7 cellular contexts compared by ENCODE assay signal in the genomic region with DNA sequence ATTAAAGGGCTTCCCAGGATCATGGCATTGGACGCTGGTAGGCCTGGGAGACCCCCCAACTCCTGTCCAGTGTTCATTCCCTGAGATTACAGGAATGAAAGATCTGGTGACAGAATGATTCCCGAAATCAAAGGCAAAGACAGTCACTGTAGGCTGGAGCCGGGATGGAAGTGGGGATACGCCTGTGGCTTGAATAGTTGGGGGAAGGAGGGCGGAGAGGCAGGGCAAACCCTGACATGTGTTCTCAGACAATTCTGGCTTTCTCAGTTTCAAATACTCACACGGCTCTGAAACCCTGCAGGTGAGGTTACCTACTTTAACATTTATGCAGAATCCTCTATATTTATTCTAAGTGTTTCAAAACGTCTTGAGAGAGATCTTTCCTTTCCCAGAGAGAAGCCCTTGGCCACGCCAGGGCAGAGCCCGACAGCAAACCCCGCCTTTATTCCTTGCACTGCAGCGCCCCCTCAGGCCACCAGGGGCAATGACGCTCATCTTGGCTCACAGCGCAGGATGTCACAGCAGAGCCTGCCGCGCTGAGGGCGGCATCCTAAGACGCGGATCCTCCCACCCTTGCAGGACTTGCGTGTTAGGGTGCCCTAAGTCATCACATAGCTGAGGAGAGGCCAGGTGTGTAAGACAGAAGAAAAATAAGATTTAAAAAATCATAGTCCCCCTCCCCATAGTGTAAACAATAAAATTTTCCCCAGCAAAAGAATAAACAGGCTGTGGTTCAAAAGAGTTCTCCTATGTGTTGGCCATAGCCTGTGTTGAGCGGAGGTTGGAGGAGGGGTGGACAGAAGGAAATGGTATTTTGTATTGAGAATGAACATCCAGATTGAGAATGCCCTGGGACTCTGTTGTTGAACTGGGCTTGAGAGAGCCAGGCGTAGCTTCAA.
A peak's percentile ranks its signal among the peaks of the same experiment; 100 is the strongest.
DNase-seq lines count a peak whose midpoint lies in the region; ATAC-seq and TF ChIP-seq lines count a peak whose summit lies in the region.

No MANE protein-coding gene starts in this region.

- POLR2A ChIA-PET in RWPE1 (lab: Yijun Ruan, JAX; ENCODE audit: low non-redundant PET): no interaction called here

- H3K27ac ChIP-seq in RWPE1 (no peak overlapping the region), mammary epithelial cell (ENCODE audit: insufficient read depth, low read depth, low read length) (peak overlapping the region; percentile 67)

- H4K20me1 ChIP-seq in mammary epithelial cell (ENCODE audit: insufficient read depth, low read length): no peaks in the 10 kb centered on the region

- ATAC-seq in GM21619 (IDR thresholded peaks at IDR 0.05; ENCODE audit: unreplicated experiment): peak; percentile 95

- no TSS peak for BruUV-seq in mammary epithelial cell (replicated peaks; lab: Mats Ljungman, UMichigan)

- CTCF ChIA-PET in RWPE1 (lab: Yijun Ruan, JAX) (interaction anchor here (0.6 to 1.6 kb wide), 5 partner anchors 12 to 539 kb away, joined by 3 to 6 read pairs (median 4); no protein-coding TSS in a partner anchor), mammary epithelial cell (lab: Charles Lee; ENCODE audit: low non-redundant PET) (interaction anchor here (0.6 to 0.7 kb wide), 2 partner anchors 80 to 189 kb away, joined by 3 to 7 read pairs; no protein-coding TSS in a partner anchor)

- H3K79me2 ChIP-seq in mammary epithelial cell (ENCODE audit: insufficient read depth, low read length): no peaks in the 10 kb centered on the region

- no peaks in the 10 kb centered on the region for H3K27me3 ChIP-seq in mammary epithelial cell (ENCODE audit: insufficient read depth, low read length)

- no peak overlapping the region for H3K4me3 ChIP-seq in mammary epithelial cell (replicated peaks in 1 of 3; ENCODE audit: insufficient read depth in 1 of 3, low read depth in 2 of 3, low read length in 3 of 3)

- DNase-seq in GM10266 (ENCODE audit: extremely low spot score) (peak; percentile 76), HuH-7.5 (ENCODE audit: low spot score) (peak; percentile 37), RWPE1 (ENCODE audit: low spot score) (peak; percentile 91), mammary epithelial cell (peak; percentile 73), kidney glomerular epithelial cell (lab: John Stamatoyannopoulos, UW) (peak; percentile 63)
- peak; percentile 27 for DNase-seq in stimulated activated CD4-positive, alpha-beta T cell treated with anti-CD3 and anti-CD28 coated beads, Interleukin-4, amount 100 ng/mL, for 24 hours

- intact Hi-C loops in mammary epithelial cell (cut with micrococcal nuclease): loop anchor here (1.0 to 5.0 kb wide), 6 partner anchors 113 to 557 kb away; no protein-coding TSS in a partner anchor

- H3K9me3 ChIP-seq in mammary epithelial cell (replicated peaks; ENCODE audit: insufficient read depth, low read length): no peaks in the 10 kb centered on the region

- peak overlapping the region; percentile 80 for H2AFZ ChIP-seq in mammary epithelial cell (ENCODE audit: low read depth, low read length)

- dilution Hi-C loops in mammary epithelial cell (cut with HindIII; ENCODE audit: low sequenced_read_pairs): no loop called here

- TF ChIP-seq CTCF in GM10266 (IDR thresholded peaks at IDR 0.05; ENCODE audit: control insufficient read depth, insufficient read depth, low read depth, missing control alignments) (peak; percentile 95), RWPE1 (conservative IDR thresholded peaks at IDR 0.05; ENCODE audit: low read depth) (peak; percentile 88), mammary epithelial cell (conservative IDR thresholded peaks at IDR 0.05 in 1 of 2, IDR thresholded peaks at IDR 0.05 in 1 of 2; ENCODE audit: extremely low read depth in 1 of 2, insufficient read depth in 1 of 2, low read depth in 1 of 2, low read length in 2 of 2) (peak; percentile 99)

- peak overlapping the region; percentile 72 for H3K4me2 ChIP-seq in mammary epithelial cell (ENCODE audit: insufficient read depth, low read depth, low read length)

- peaks cover 14% of the 10 kb centered on the region for H3K4me1 ChIP-seq in mammary epithelial cell (ENCODE audit: insufficient read depth, low read length)

- H3K36me3 ChIP-seq in mammary epithelial cell (ENCODE audit: insufficient read depth, low read length): no peaks in the 10 kb centered on the region

- in situ Hi-C loops in mammary epithelial cell (cut with MboI; ENCODE audit: low sequenced_read_pairs in 2 of 2): loop anchor here in 1 of 2 donors (5.0 kb wide), 1 partner anchor 257 kb away; no protein-coding TSS in a partner anchor

- WGBS in mammary epithelial cell (ENCODE audit: low coverage, missing lambda C conversion rate): 15% methylated on average over 21 of the region's 21 CpGs

- H3K9ac ChIP-seq in mammary epithelial cell (ENCODE audit: insufficient read depth, low read length): no peak overlapping the region

Comparison
In these comparisons a context has a peak if more than half of its experiments do, and no peak if none do; other contexts are left out.
1. DNase-seq: peak in every context shown above with its lines; median percentile 91 in RWPE1; 76 in GM10266; 73 in mammary epithelial cell; 63 in kidney glomerular epithelial cell; 37 in HuH-7.5; 27 in stimulated activated CD4-positive, alpha-beta T cell treated with anti-CD3 and anti-CD28 coated beads, Interleukin-4, amount 100 ng/mL, for 24 hours.